In genomic region chr3:108153451-108153981, GRCh38 we compare ENCODE assay signal across 9 cellular contexts.
DNase-seq lines count a peak whose midpoint lies in the region; ATAC-seq and TF ChIP-seq lines count a peak whose summit lies in the region.
"Had no signal": no experiment of that assay in that cellular context is flagged by ENCODE, and none has a peak within 500 bp of the region (broad histone marks: within the 10 kb centered on the region; RNA-seq: fewer than 3 reads in every experiment).

No MANE protein-coding gene starts in this region.

- CTCF ChIA-PET in T-cell (lab: Charles Lee), result interaction anchor here (0.5 to 2.7 kb wide), 16 partner anchors 10 to 586 kb away, joined by 3 to 16 read pairs (median 4); no protein-coding TSS in a partner anchor
- CTCF ChIA-PET in naive thymus-derived CD4-positive, alpha-beta T cell (lab: Charles Lee), result interaction anchor here (0.6 to 1.9 kb wide), 11 partner anchors 9 to 328 kb away, joined by 3 to 10 read pairs (median 3); no protein-coding TSS in a partner anchor

- H3K4me2 ChIP-seq in KMS-11, result no peak overlapping the region

- no peaks in the 10 kb centered on the region for H4K20me1 ChIP-seq in KMS-11 (ENCODE audit: insufficient read depth)

- intact Hi-C loops in naive thymus-derived CD4-positive, alpha-beta T cell (cut with micrococcal nuclease), result loop anchor here (1.0 to 5.0 kb wide), 4 partner anchors 169 to 399 kb away; no protein-coding TSS in a partner anchor

- H3K27me3 ChIP-seq in KMS-11 (ENCODE audit: insufficient read depth, low read depth), result no peaks in the 10 kb centered on the region
- no peaks in the 10 kb centered on the region for H3K27me3 ChIP-seq in naive thymus-derived CD4-positive, alpha-beta T cell (ENCODE audit: control insufficient read depth in 2 of 2, insufficient read depth in 2 of 2, low read length in 2 of 2)

- H3K27me3 Mint-ChIP-seq in T-cell, result no peaks in the 10 kb centered on the region
- no peaks in the 10 kb centered on the region for H3K27me3 Mint-ChIP-seq in naive thymus-derived CD4-positive, alpha-beta T cell

- H3K4me1 ChIP-seq in KMS-11 (ENCODE audit: low read depth, poor library complexity, severe bottlenecking), result peaks cover 12% of the 10 kb centered on the region
- peaks cover 0 to 4% of the 10 kb centered on the region in 2 donors for H3K4me1 ChIP-seq in naive thymus-derived CD4-positive, alpha-beta T cell (ENCODE audit: control insufficient read depth in 2 of 2, insufficient read depth in 2 of 2, low read length in 2 of 2)
- H3K4me1 ChIP-seq: parathyroid adenoma had no signal

- H3K27ac Mint-ChIP-seq in T-cell, result peak overlapping the region in 1 of 2 donors; percentile 41
- peak overlapping the region in 1 of 9 donors; percentile 25 for H3K27ac Mint-ChIP-seq in naive thymus-derived CD4-positive, alpha-beta T cell

- H3K36me3 Mint-ChIP-seq in T-cell, result no peaks in the 10 kb centered on the region
- H3K36me3 Mint-ChIP-seq in naive thymus-derived CD4-positive, alpha-beta T cell, result no peaks in the 10 kb centered on the region

- H3K27ac ChIP-seq in KMS-11, result no peak overlapping the region
- H3K27ac ChIP-seq in naive thymus-derived CD4-positive, alpha-beta T cell (ENCODE audit: low read depth, low read length), result no peak overlapping the region
- no peak overlapping the region for H3K27ac ChIP-seq in coronary artery
- H3K27ac ChIP-seq: parathyroid adenoma had no signal

- H3K4me3 Mint-ChIP-seq in T-cell, result no peak overlapping the region
- no peak overlapping the region for H3K4me3 Mint-ChIP-seq in naive thymus-derived CD4-positive, alpha-beta T cell

- ATAC-seq in GM18498 (IDR thresholded peaks at IDR 0.05; ENCODE audit: unreplicated experiment) (peak; percentile 77), T-cell (replicated peaks in 1 of 4) (peak in 3 of 4 experiments; percentile 58 to 71 (median 66))
- peak; percentile 73 for ATAC-seq in naive thymus-derived CD4-positive, alpha-beta T cell

- peaks cover 9 to 19% (median 10%) of the 10 kb centered on the region in 3 donors for H3K4me1 Mint-ChIP-seq in T-cell
- peaks cover 0 to 21% (median 13%) of the 10 kb centered on the region in 7 donors for H3K4me1 Mint-ChIP-seq in naive thymus-derived CD4-positive, alpha-beta T cell

- H3K9me3 ChIP-seq in naive thymus-derived CD4-positive, alpha-beta T cell (ENCODE audit: control insufficient read depth in 2 of 3, low read length in 3 of 3), result no peaks in the 10 kb centered on the region

- TF ChIP-seq CTCF in AG09309 (IDR thresholded peaks at IDR 0.05; ENCODE audit: control insufficient read depth, insufficient read depth, low read depth, low read length, missing control alignments) (peak; percentile 52), KMS-11 (conservative IDR thresholded peaks at IDR 0.05; ENCODE audit: low read depth, low read length) (peak; percentile 56), coronary artery (IDR thresholded peaks at IDR 0.05) (no peak)

- H3K36me3 ChIP-seq in KMS-11 (ENCODE audit: insufficient read depth), result no peaks in the 10 kb centered on the region
- H3K36me3 ChIP-seq in naive thymus-derived CD4-positive, alpha-beta T cell (ENCODE audit: control insufficient read depth in 2 of 3, insufficient read depth in 3 of 3, low read length in 3 of 3), result no peaks in the 10 kb centered on the region

- H3K79me2 ChIP-seq in KMS-11 (ENCODE audit: insufficient read depth, low read depth), result no peaks in the 10 kb centered on the region
- H3K79me2 ChIP-seq: parathyroid adenoma had no signal

- no peak overlapping the region for H3K9ac ChIP-seq in KMS-11
- H3K9ac ChIP-seq: parathyroid adenoma had no signal

- no peak overlapping the region for H3K4me3 ChIP-seq in AG09309 (ENCODE audit: control insufficient read depth, low read depth, low read length)
- no peak overlapping the region for H3K4me3 ChIP-seq in KMS-11 (IDR thresholded peaks at IDR 0.05; ENCODE audit: insufficient read depth, low read depth, low read length)
- H3K4me3 ChIP-seq in naive thymus-derived CD4-positive, alpha-beta T cell (ENCODE audit: low read length), result no peak overlapping the region
- no peak overlapping the region for H3K4me3 ChIP-seq in coronary artery

- no peak for DNase-seq in AG09309 (ENCODE audit: low read depth)
- DNase-seq in T-cell, result peak in 33 of 34 experiments; percentile 3 to 54 (median 34)
- DNase-seq in cerebellar cortex (ENCODE audit: low spot score), result peak; percentile 54
- peak in 8 of 9 donors; percentile 36 to 64 (median 45) for DNase-seq in naive thymus-derived CD4-positive, alpha-beta T cell
- DNase-seq in coronary artery (ENCODE audit: low spot score), result no peak
- DNase-seq in cerebellar nuclear complex (lab: John Stamatoyannopoulos, UW), result no peak

- POLR2A ChIA-PET in T-cell (lab: Charles Lee), result no interaction called here
- POLR2A ChIA-PET in naive thymus-derived CD4-positive, alpha-beta T cell (lab: Charles Lee), result interaction anchor here (0.8 to 1.0 kb wide), 2 partner anchors 14 to 28 kb away, joined by 3 read pairs; no protein-coding TSS in a partner anchor

- no peaks in the 10 kb centered on the region for H3K9me3 Mint-ChIP-seq in T-cell
- no peaks in the 10 kb centered on the region for H3K9me3 Mint-ChIP-seq in naive thymus-derived CD4-positive, alpha-beta T cell

- H2AFZ ChIP-seq in KMS-11 (ENCODE audit: low read depth), result no peak overlapping the region
- H2AFZ ChIP-seq: parathyroid adenoma had no signal

Comparison
In these comparisons a context has a peak if more than half of its experiments do, and no peak if none do; other contexts are left out.
1. DNase-seq: peak in T-cell (33 of 34), cerebellar cortex (single experiment) and naive thymus-derived CD4-positive, alpha-beta T cell (8 of 9); none in AG09309 (single experiment), coronary artery (single experiment) and cerebellar nuclear complex (0 of 2).
2. Peak in every context shown above with its lines, with median percentiles within 50 percentile points of each other: ATAC-seq.